ENCODE assay signal across 23 cellular contexts in genomic region chr10:59090804-59091203, GRCh38.
DNase-seq lines count a peak whose midpoint lies in the region; ATAC-seq, FAIRE-seq and TF ChIP-seq lines count a peak whose summit lies in the region.
"Had no signal": no experiment of that assay in that cellular context is flagged by ENCODE, and none has a peak within 500 bp of the region (broad histone marks: within the 10 kb centered on the region; RNA-seq: fewer than 3 reads in every experiment).

No MANE protein-coding gene starts in this region.

- H3K4me2 ChIP-seq in HepG2 (ENCODE audit: low read depth, low read length) (no peak overlapping the region), neuronal stem cell (ENCODE audit: insufficient read depth, low read length, poor library complexity, severe bottlenecking) (no peak overlapping the region)
- H3K4me2 ChIP-seq: GM23338, PC-9 had no signal

- no peak overlapping the region for H3K18ac ChIP-seq in neuronal stem cell (ENCODE audit: low read length)

- POLR2A ChIA-PET in HepG2 (lab: Yijun Ruan, JAX): no interaction called here
- POLR2A ChIA-PET in CD4-positive, alpha-beta memory T cell (lab: Charles Lee; ENCODE audit: partially characterized antibody): no interaction called here

- 67% methylated on average over 2 of the region's 2 CpGs for WGBS in HepG2 (ENCODE audit: low lambda C conversion rate)
- WGBS in right lobe of liver (ENCODE audit: insufficient coverage, low coverage, low lambda C conversion rate, missing lambda C conversion rate): 48% methylated on average over 2 of the region's 2 CpGs
- 86 to 91% methylated on average over 2 of the region's 2 CpGs for WGBS in endodermal cell (ENCODE audit: insufficient coverage in 1 of 2, insufficient read length in 1 of 2), 2 experiments
- no CpG with 5 or more reads among the region's 2 CpGs for WGBS in neuronal stem cell (ENCODE audit: extremely low coverage in 2 of 2, insufficient read length in 2 of 2, insufficient replicate concordance in 1 of 2), 2 donors

- H3K27ac Mint-ChIP-seq in endodermal cell: no peak overlapping the region
- H3K27ac Mint-ChIP-seq in T-helper 2 cell treated with Interferon-gamma antibody and Interleukin-4, amounts not matched to agents 5 μg/mL and 100 μg/mL, for 36 hours: no peak overlapping the region
- H3K27ac Mint-ChIP-seq in CD4-positive, alpha-beta memory T cell: no peak overlapping the region
- H3K27ac Mint-ChIP-seq: B cell, GM23338 had no signal

- H2AFZ ChIP-seq in HepG2 (ENCODE audit: low read length) (no peak overlapping the region), neuronal stem cell (ENCODE audit: low read length) (no peak overlapping the region)
- H2AFZ ChIP-seq: GM23338, PC-9 had no signal

- no peaks in the 10 kb centered on the region for H3K79me1 ChIP-seq in neuronal stem cell (ENCODE audit: low read depth, low read length)

- H3K4me3 ChIP-seq in HepG2 (replicated peaks in 1 of 3; ENCODE audit: insufficient read depth in 1 of 3, low read depth in 2 of 3, low read length in 3 of 3) (no peak overlapping the region), right lobe of liver (no peak overlapping the region), endodermal cell (ENCODE audit: low read length) (no peak overlapping the region), neuronal stem cell (ENCODE audit: low read length in 2 of 2) (no peak overlapping the region)
- no peak overlapping the region for H3K4me3 ChIP-seq in CD4-positive, alpha-beta memory T cell (ENCODE audit: low read length in 2 of 2)
- H3K4me3 ChIP-seq: GM23338, K562, PC-9 had no signal

- in situ Hi-C loops in HepG2 (cut with HindIII; ENCODE audit: extremely low pct_ligation_motif_present, low pct_unique_long_range_greater_than_20kb): no loop called here

- no peak overlapping the region for H4K8ac ChIP-seq in neuronal stem cell (ENCODE audit: low read depth, low read length)

- no peaks in the 10 kb centered on the region for H3K9me3 Mint-ChIP-seq in endodermal cell
- no peaks in the 10 kb centered on the region for H3K9me3 Mint-ChIP-seq in T-helper 2 cell treated with Interferon-gamma antibody and Interleukin-4, amounts not matched to agents 5 μg/mL and 100 μg/mL, for 36 hours
- peaks cover 0 to 4% (median 0%) of the 10 kb centered on the region in 8 donors for H3K9me3 Mint-ChIP-seq in CD4-positive, alpha-beta memory T cell
- H3K9me3 Mint-ChIP-seq: GM23338 had no signal

- H3K4me1 ChIP-seq in HepG2 (ENCODE audit: insufficient read depth, low read length): peaks cover 11% of the 10 kb centered on the region; the same call in 1 of the 2 replicates
- peaks cover 0 to 3% (median 0%) of the 10 kb centered on the region in 4 donors for H3K4me1 ChIP-seq in right lobe of liver
- H3K4me1 ChIP-seq in endodermal cell (ENCODE audit: control insufficient read depth, insufficient read depth, low read length): no peaks in the 10 kb centered on the region
- no peaks in the 10 kb centered on the region for H3K4me1 ChIP-seq in neuronal stem cell (ENCODE audit: control insufficient read depth in 2 of 2, insufficient read depth in 1 of 2, low read depth in 1 of 2, low read length in 2 of 2)
- no peaks in the 10 kb centered on the region for H3K4me1 ChIP-seq in CD4-positive, alpha-beta memory T cell (ENCODE audit: insufficient read depth, low read length)

- TF ChIP-seq POLR2A in HepG2 (IDR thresholded peaks at IDR 0.05; ENCODE audit: insufficient read depth in 1 of 2, low read depth in 2 of 2, low read length in 2 of 2): no peak
- TF ChIP-seq POLR2A in right lobe of liver (IDR thresholded peaks at IDR 0.05): no peak

- TF ChIP-seq EP300 in HepG2 (IDR thresholded peaks at IDR 0.05; ENCODE audit: low read depth in 2 of 2, low read length in 2 of 2) (no peak), HepG2 (CRISPR knock-in tag; IDR thresholded peaks at IDR 0.05; ENCODE audit: borderline replicate concordance) (no peak)

- no peak overlapping the region for H3K4me3 Mint-ChIP-seq in endodermal cell
- no peak overlapping the region for H3K4me3 Mint-ChIP-seq in T-helper 2 cell treated with Interferon-gamma antibody and Interleukin-4, amounts not matched to agents 5 μg/mL and 100 μg/mL, for 36 hours
- no peak overlapping the region for H3K4me3 Mint-ChIP-seq in CD4-positive, alpha-beta memory T cell
- H3K4me3 Mint-ChIP-seq: B cell, GM23338 had no signal

- H3K9ac ChIP-seq in HepG2 (ENCODE audit: insufficient read depth, low read depth, low read length) (no peak overlapping the region), endodermal cell (ENCODE audit: extremely low read depth, low read length, poor library complexity, severe bottlenecking) (no peak overlapping the region), neuronal stem cell (ENCODE audit: low read depth, low read length, poor library complexity) (no peak overlapping the region)

- no peak overlapping the region for H2BK5ac ChIP-seq in neuronal stem cell (ENCODE audit: low read length)

- H3K36me3 Mint-ChIP-seq in endodermal cell (ENCODE audit: low read depth): no peaks in the 10 kb centered on the region
- no peaks in the 10 kb centered on the region for H3K36me3 Mint-ChIP-seq in T-helper 2 cell treated with Interferon-gamma antibody and Interleukin-4, amounts not matched to agents 5 μg/mL and 100 μg/mL, for 36 hours (ENCODE audit: low read depth)
- no peaks in the 10 kb centered on the region for H3K36me3 Mint-ChIP-seq in CD4-positive, alpha-beta memory T cell

- CTCF ChIA-PET in HepG2 (lab: Yijun Ruan, JAX; ENCODE audit: low intra/inter-chr PET ratio, low total read pairs): no interaction called here
- CTCF ChIA-PET in CD4-positive, alpha-beta memory T cell (lab: Charles Lee; ENCODE audit: partially characterized antibody): no interaction called here

- no peaks in the 10 kb centered on the region for H3K79me2 ChIP-seq in HepG2 (ENCODE audit: insufficient read depth, low read length)

- no peak for FAIRE-seq in HepG2 (lab: Jason Lieb, UNC)
- FAIRE-seq: G401.6, K562 had no signal

- H3K9me3 ChIP-seq in HepG2 (ENCODE audit: low read length) (no peaks in the 10 kb centered on the region), right lobe of liver (no peaks in the 10 kb centered on the region), endodermal cell (ENCODE audit: control insufficient read depth, low read length) (no peaks in the 10 kb centered on the region), neuronal stem cell (replicated peaks in 1 of 2; ENCODE audit: control insufficient read depth in 2 of 2, insufficient read depth in 1 of 2, low read depth in 1 of 2, low read length in 2 of 2) (no peaks in the 10 kb centered on the region)
- H3K9me3 ChIP-seq in CD4-positive, alpha-beta memory T cell (ENCODE audit: control insufficient read depth in 1 of 2, low read length in 2 of 2): no peaks in the 10 kb centered on the region

- H4K20me1 ChIP-seq in HepG2 (ENCODE audit: insufficient read depth, low read length): no peaks in the 10 kb centered on the region

- ATAC-seq in HepG2 (no peak), right lobe of liver (no peak), HG03095 (IDR thresholded peaks at IDR 0.05; ENCODE audit: unreplicated experiment) (no peak)
- ATAC-seq: GM23338, K562 had no signal

- no peaks in the 10 kb centered on the region for H3K27me3 Mint-ChIP-seq in endodermal cell (ENCODE audit: insufficient read depth)
- H3K27me3 Mint-ChIP-seq in T-helper 2 cell treated with Interferon-gamma antibody and Interleukin-4, amounts not matched to agents 5 μg/mL and 100 μg/mL, for 36 hours (ENCODE audit: low read depth): no peaks in the 10 kb centered on the region
- no peaks in the 10 kb centered on the region for H3K27me3 Mint-ChIP-seq in CD4-positive, alpha-beta memory T cell

- no peak overlapping the region for H2AK5ac ChIP-seq in neuronal stem cell (ENCODE audit: low read depth, low read length)

- no peak overlapping the region for H3K14ac ChIP-seq in neuronal stem cell (ENCODE audit: low read length)

- H3K36me3 ChIP-seq in HepG2 (replicated peaks in 1 of 2; ENCODE audit: control insufficient read depth in 1 of 2, insufficient read depth in 2 of 2, low read length in 2 of 2) (no peaks in the 10 kb centered on the region), right lobe of liver (no peaks in the 10 kb centered on the region), endodermal cell (ENCODE audit: control insufficient read depth, insufficient read depth, low read length) (no peaks in the 10 kb centered on the region), neuronal stem cell (replicated peaks in 1 of 2; ENCODE audit: control insufficient read depth in 2 of 2, insufficient read depth in 2 of 2, low read length in 2 of 2) (no peaks in the 10 kb centered on the region)
- H3K36me3 ChIP-seq in CD4-positive, alpha-beta memory T cell (ENCODE audit: insufficient read depth, low read length): no peaks in the 10 kb centered on the region

- no peak overlapping the region for H4K91ac ChIP-seq in neuronal stem cell (ENCODE audit: low read depth, low read length, poor library complexity)

- no peak overlapping the region for H2BK15ac ChIP-seq in neuronal stem cell (ENCODE audit: low read length)

- TF ChIP-seq CTCF in HepG2 (CRISPR knock-in tag; IDR thresholded peaks at IDR 0.05): no peak
- TF ChIP-seq CTCF in right lobe of liver (IDR thresholded peaks at IDR 0.05): no peak
- TF ChIP-seq CTCF in endodermal cell (conservative IDR thresholded peaks at IDR 0.05): no peak

- no peak overlapping the region for H3K27ac ChIP-seq in HepG2 (ENCODE audit: extremely low read length, insufficient read depth, low read length)
- H3K27ac ChIP-seq in right lobe of liver: no peak overlapping the region
- peak overlapping the region; percentile 64 for H3K27ac ChIP-seq in endodermal cell (ENCODE audit: low read depth, low read length)
- H3K27ac ChIP-seq in neuronal stem cell (replicated peaks; ENCODE audit: low read length): peak overlapping the region; percentile 52
- H3K27ac ChIP-seq in CD4-positive, alpha-beta memory T cell (ENCODE audit: low read depth, low read length): no peak overlapping the region
- H3K27ac ChIP-seq: PC-9, RWPE1 had no signal

- no peak overlapping the region for H2BK12ac ChIP-seq in neuronal stem cell (ENCODE audit: low read length)

- H3K23ac ChIP-seq in neuronal stem cell (ENCODE audit: low read depth, low read length, poor library complexity): no peak overlapping the region

- no peak for TF ChIP-seq RAD21 in HepG2 (CRISPR knock-in tag; IDR thresholded peaks at IDR 0.05)

- no peaks in the 10 kb centered on the region for H3K27me3 ChIP-seq in HepG2 (ENCODE audit: control insufficient read depth in 1 of 2, insufficient read depth in 2 of 2, low read length in 2 of 2)
- H3K27me3 ChIP-seq in right lobe of liver: no peaks in the 10 kb centered on the region
- no peaks in the 10 kb centered on the region for H3K27me3 ChIP-seq in endodermal cell (ENCODE audit: control insufficient read depth, insufficient read depth, low read length, poor library complexity, severe bottlenecking)
- no peaks in the 10 kb centered on the region for H3K27me3 ChIP-seq in neuronal stem cell (ENCODE audit: control insufficient read depth in 3 of 3, insufficient read depth in 3 of 3, low read depth in 1 of 3, low read length in 3 of 3)
- H3K27me3 ChIP-seq in CD4-positive, alpha-beta memory T cell (ENCODE audit: insufficient read depth, low read length): no peaks in the 10 kb centered on the region

- BruUV-seq in HepG2 (replicated peaks; lab: Mats Ljungman, UMichigan): no TSS peak

- no peak overlapping the region for H2BK120ac ChIP-seq in neuronal stem cell (ENCODE audit: low read depth, low read length)

- peaks cover 5% of the 10 kb centered on the region for H3K4me1 Mint-ChIP-seq in endodermal cell
- H3K4me1 Mint-ChIP-seq in T-helper 2 cell treated with Interferon-gamma antibody and Interleukin-4, amounts not matched to agents 5 μg/mL and 100 μg/mL, for 36 hours (ENCODE audit: low read depth): no peaks in the 10 kb centered on the region
- H3K4me1 Mint-ChIP-seq in CD4-positive, alpha-beta memory T cell: no peaks in the 10 kb centered on the region
- H3K4me1 Mint-ChIP-seq: B cell, GM23338 had no signal

- intact Hi-C loops in HepG2 (cut with micrococcal nuclease; ENCODE audit: unreplicated experiment) (no loop called here), right lobe of liver (cut with DNase I) (no loop called here)
- intact Hi-C loops in CD4-positive, alpha-beta memory T cell (cut with micrococcal nuclease): no loop called here

- DNase-seq in HepG2 (ENCODE audit: low spot score) (no peak), right lobe of liver (no peak), endodermal cell (no peak), neuronal stem cell (ENCODE audit: low spot score) (no peak), MV-4-11 (lab: John Stamatoyannopoulos, UW) (no peak)
- no peak for DNase-seq in T-helper 2 cell treated with Interferon-gamma antibody and Interleukin-4, amounts not matched to agents 5 μg/mL and 100 μg/mL, for 36 hours (ENCODE audit: low spot score)
- DNase-seq in CD4-positive, alpha-beta memory T cell: no peak
- DNase-seq: 8988T, COR-L47, DMS 273 treated with DMSO at 0.1 percent for 48 hours, DND-41, HCEC 1CT, NCI-H1436, NCI-H2171, NCI-H526, PC-9, SIG-M5 had no signal

- H3K4ac ChIP-seq in neuronal stem cell (ENCODE audit: low read length): no peak overlapping the region

Comparison
In these comparisons a context has a peak if more than half of its experiments do, and no peak if none do; other contexts are left out.
1. H3K27ac ChIP-seq: peak in endodermal cell (single experiment) and neuronal stem cell (single experiment); none in HepG2 (single experiment), right lobe of liver (0 of 3) and CD4-positive, alpha-beta memory T cell (single experiment).